ENCODE assay signal across 11 cellular contexts in the genomic region with DNA sequence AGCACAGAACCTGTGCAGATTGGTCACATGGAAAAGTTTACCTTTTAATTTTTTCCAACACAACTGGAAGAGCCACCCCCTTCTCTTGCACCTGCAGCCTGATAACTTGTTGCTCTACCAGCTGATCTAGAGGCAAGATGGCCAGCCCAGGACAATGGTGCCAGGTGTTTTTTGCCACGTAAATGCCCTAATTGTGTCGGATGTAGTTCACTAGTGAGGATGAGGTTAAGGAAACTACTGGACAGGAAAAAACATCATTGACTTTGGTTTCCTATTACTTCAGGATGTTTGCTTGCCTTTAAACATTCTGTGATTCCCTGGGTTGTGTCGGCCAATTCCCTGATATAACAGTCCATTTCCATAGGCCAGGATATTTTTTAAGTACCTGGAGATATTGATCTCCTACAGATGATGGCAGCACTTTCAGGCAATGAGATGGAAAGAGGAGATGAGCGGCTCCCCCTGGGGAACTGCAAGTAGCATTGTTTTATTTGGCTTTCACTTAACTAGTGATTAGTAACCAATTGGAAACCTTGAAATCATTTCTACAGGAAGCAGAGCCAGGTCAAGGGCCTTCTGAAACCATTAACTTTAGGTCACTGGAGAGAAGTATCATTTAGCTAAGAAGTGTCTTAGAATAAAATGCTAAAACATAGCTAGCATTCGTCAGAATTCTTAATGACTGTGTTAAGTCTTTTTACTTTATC.
DNase-seq lines count a peak whose midpoint lies in the region; ATAC-seq, FAIRE-seq and TF ChIP-seq lines count a peak whose summit lies in the region.
"Had no signal": no experiment of that assay in that cellular context is flagged by ENCODE, and none has a peak within 500 bp of the region (broad histone marks: within the 10 kb centered on the region; RNA-seq: fewer than 3 reads in every experiment).

No MANE protein-coding gene starts in this region.

- POLR2A ChIA-PET in MCF 10A (lab: Yijun Ruan, JAX) = interaction anchor here (1.0 to 2.8 kb wide), 2 partner anchors 18 to 26 kb away, joined by 4 to 14 read pairs; no protein-coding TSS in a partner anchor

- FAIRE-seq in GM12891 (lab: Jason Lieb, UNC) = no peak
- no peak for FAIRE-seq in urothelium cell line (lab: Jason Lieb, UNC)

- WGBS in mammary epithelial cell (ENCODE audit: low coverage, missing lambda C conversion rate) = 98% methylated on average over 5 of the region's 5 CpGs

- CTCF ChIA-PET in MCF 10A (lab: Yijun Ruan, JAX) (interaction anchor here (0.7 to 1.3 kb wide), 4 partner anchors 13 to 104 kb away, joined by 3 to 6 read pairs (median 4); no protein-coding TSS in a partner anchor), mammary epithelial cell (lab: Charles Lee; ENCODE audit: low non-redundant PET) (no interaction called here)

- no peak overlapping the region for H3K4me3 ChIP-seq in mammary epithelial cell (replicated peaks in 1 of 3; ENCODE audit: insufficient read depth in 1 of 3, low read depth in 2 of 3, low read length in 3 of 3)
- H3K4me3 ChIP-seq: gastroesophageal sphincter had no signal

- H3K36me3 ChIP-seq in mammary epithelial cell (ENCODE audit: insufficient read depth, low read length) = no peaks in the 10 kb centered on the region
- H3K36me3 ChIP-seq: gastroesophageal sphincter had no signal

- intact Hi-C loops in MCF 10A (cut with micrococcal nuclease) (no loop called here), mammary epithelial cell (cut with micrococcal nuclease) (no loop called here)

- TF ChIP-seq CTCF in MCF 10A (IDR thresholded peaks at IDR 0.05; ENCODE audit: unreplicated experiment) (no peak), mammary epithelial cell (conservative IDR thresholded peaks at IDR 0.05 in 1 of 2, IDR thresholded peaks at IDR 0.05 in 1 of 2; ENCODE audit: extremely low read depth in 1 of 2, insufficient read depth in 1 of 2, low read depth in 1 of 2, low read length in 2 of 2) (peak in 1 of 2 donors; percentile 48), LNCAP (IDR thresholded peaks at IDR 0.05) (peak; percentile 46; the same call in 1 of the 2 replicates), endothelial cell (IDR thresholded peaks at IDR 0.05; ENCODE audit: unreplicated experiment) (no peak)

- BruUV-seq in MCF 10A (replicated peaks; lab: Mats Ljungman, UMichigan) = no TSS peak
- BruUV-seq in mammary epithelial cell (replicated peaks; lab: Mats Ljungman, UMichigan) = no TSS peak

- H3K4me2 ChIP-seq in mammary epithelial cell (ENCODE audit: insufficient read depth, low read depth, low read length) = no peak overlapping the region

- H3K4me3 Mint-ChIP-seq in MCF 10A (ENCODE audit: unreplicated experiment) (no peak overlapping the region), endothelial cell (ENCODE audit: unreplicated experiment) (no peak overlapping the region)
- H3K4me3 Mint-ChIP-seq: activated T-helper 17 cell treated with anti-CD3 and anti-CD28 coated beads, Interleukin-2, amount 50 U/mL, for 72 hours had no signal

- no peak overlapping the region for H3K9ac ChIP-seq in mammary epithelial cell (ENCODE audit: insufficient read depth, low read length)

- peaks cover 47% of the 10 kb centered on the region for H3K4me1 Mint-ChIP-seq in MCF 10A (ENCODE audit: insufficient read depth, unreplicated experiment)
- peaks cover 44% of the 10 kb centered on the region for H3K4me1 Mint-ChIP-seq in endothelial cell (ENCODE audit: unreplicated experiment)
- H3K4me1 Mint-ChIP-seq: activated T-helper 17 cell treated with anti-CD3 and anti-CD28 coated beads, Interleukin-2, amount 50 U/mL, for 72 hours had no signal

- H3K9me3 Mint-ChIP-seq in MCF 10A (ENCODE audit: unreplicated experiment) (no peaks in the 10 kb centered on the region), endothelial cell (ENCODE audit: unreplicated experiment) (no peaks in the 10 kb centered on the region)
- H3K9me3 Mint-ChIP-seq: activated T-helper 17 cell treated with anti-CD3 and anti-CD28 coated beads, Interleukin-2, amount 50 U/mL, for 72 hours had no signal

- no peaks in the 10 kb centered on the region for H3K9me3 ChIP-seq in mammary epithelial cell (replicated peaks; ENCODE audit: insufficient read depth, low read length)
- H3K9me3 ChIP-seq: gastroesophageal sphincter had no signal

- H3K36me3 Mint-ChIP-seq in MCF 10A (ENCODE audit: insufficient read depth, unreplicated experiment) = peaks cover 6% of the 10 kb centered on the region
- H3K36me3 Mint-ChIP-seq in endothelial cell (ENCODE audit: low read depth, unreplicated experiment) = no peaks in the 10 kb centered on the region

- no peak overlapping the region for H2AFZ ChIP-seq in mammary epithelial cell (ENCODE audit: low read depth, low read length)

- in situ Hi-C loops in mammary epithelial cell (cut with MboI; ENCODE audit: low sequenced_read_pairs in 2 of 2) = no loop called here

- no peaks in the 10 kb centered on the region for H3K27me3 ChIP-seq in mammary epithelial cell (ENCODE audit: insufficient read depth, low read length)
- H3K27me3 ChIP-seq: gastroesophageal sphincter had no signal

- DNase-seq in MCF 10A (ENCODE audit: unreplicated experiment) (peak; percentile 38), mammary epithelial cell (no peak), endothelial cell (ENCODE audit: low spot score) (peak; percentile 16), GM12891 (ENCODE audit: insufficient read length, low spot score) (no peak), urothelium cell line (ENCODE audit: low spot score) (no peak), Kasumi-1 (lab: John Stamatoyannopoulos, UW) (no peak)
- DNase-seq: AML-193 had no signal

- TF ChIP-seq POLR2A in GM12891 (IDR thresholded peaks at IDR 0.05; ENCODE audit: low read depth, low read length) = no peak

- dilution Hi-C loops in mammary epithelial cell (cut with HindIII; ENCODE audit: low sequenced_read_pairs) = no loop called here

- no peaks in the 10 kb centered on the region for H4K20me1 ChIP-seq in mammary epithelial cell (ENCODE audit: insufficient read depth, low read length)

- H3K27ac Mint-ChIP-seq in MCF 10A (ENCODE audit: low read depth, unreplicated experiment) (peak overlapping the region; percentile 68), endothelial cell (ENCODE audit: unreplicated experiment) (peak overlapping the region; percentile 57)
- H3K27ac Mint-ChIP-seq: activated T-helper 17 cell treated with anti-CD3 and anti-CD28 coated beads, Interleukin-2, amount 50 U/mL, for 72 hours had no signal

- H3K27me3 Mint-ChIP-seq in MCF 10A (ENCODE audit: insufficient read depth, unreplicated experiment) (no peaks in the 10 kb centered on the region), endothelial cell (ENCODE audit: unreplicated experiment) (peaks cover 6% of the 10 kb centered on the region)
- H3K27me3 Mint-ChIP-seq: activated T-helper 17 cell treated with anti-CD3 and anti-CD28 coated beads, Interleukin-2, amount 50 U/mL, for 72 hours had no signal

- no peak for ATAC-seq in SK-N-SH treated with all-trans-retinoic acid at 6 μM for 48 hours
- ATAC-seq: activated T-helper 17 cell treated with anti-CD3 and anti-CD28 coated beads, Interleukin-2, amount 50 U/mL, for 72 hours; gastroesophageal sphincter had no signal

- H3K4me1 ChIP-seq in mammary epithelial cell (ENCODE audit: insufficient read depth, low read length) = peaks cover 48% of the 10 kb centered on the region
- H3K4me1 ChIP-seq: gastroesophageal sphincter had no signal

- peaks cover 89% of the 10 kb centered on the region for H3K79me2 ChIP-seq in mammary epithelial cell (ENCODE audit: insufficient read depth, low read length)

- H3K27ac ChIP-seq in mammary epithelial cell (ENCODE audit: insufficient read depth, low read depth, low read length) = no peak overlapping the region
- H3K27ac ChIP-seq: gastroesophageal sphincter had no signal

TF ChIP-seq in GM12891, 5 proteins besides CTCF, POLR2A, EP300 and RAD21:
- TF ChIP-seq SPI1 (IDR thresholded peaks at IDR 0.05; ENCODE audit: low read depth, low read length) (no peak), TAF1 (IDR thresholded peaks at IDR 0.05; ENCODE audit: low read depth, low read length) (no peak), POU2F2 (IDR thresholded peaks at IDR 0.05; ENCODE audit: low read depth, low read length) (no peak), POLR2AphosphoS5 (IDR thresholded peaks at IDR 0.05; ENCODE audit: low read depth, low read length) (no peak), PAX5 (IDR thresholded peaks at IDR 0.05; ENCODE audit: insufficient read depth, low read length, severe bottlenecking) (no peak)
TF ChIP-seq in GM12891: peak in this region for 0.

TF ChIP-seq in SK-N-SH treated with all-trans-retinoic acid at 6 μM for 48 hours, 23 proteins besides CTCF, POLR2A, EP300 and RAD21:
- no peak for TF ChIP-seq ZNF8 (CRISPR knock-in tag; IDR thresholded peaks at IDR 0.05)
- TF ChIP-seq ISL1 (CRISPR knock-in tag; IDR thresholded peaks at IDR 0.05) = no peak
- TF ChIP-seq ESRRG (CRISPR knock-in tag; IDR thresholded peaks at IDR 0.05) = no peak
- no peak for TF ChIP-seq BACH2 (CRISPR knock-in tag; IDR thresholded peaks at IDR 0.05; ENCODE audit: borderline replicate concordance)
- TF ChIP-seq GLIS3 (CRISPR knock-in tag; IDR thresholded peaks at IDR 0.05) = no peak
- TF ChIP-seq ZFP30 (CRISPR knock-in tag; IDR thresholded peaks at IDR 0.05) = no peak
- no peak for TF ChIP-seq TCF4 (CRISPR knock-in tag; IDR thresholded peaks at IDR 0.05; ENCODE audit: borderline replicate concordance)
- no peak for TF ChIP-seq ZC3H10 (CRISPR knock-in tag; IDR thresholded peaks at IDR 0.05)
TF ChIP-seq in SK-N-SH treated with all-trans-retinoic acid at 6 μM for 48 hours: peak in this region for 0.

Comparison
In these comparisons a context has a peak if more than half of its experiments do, and no peak if none do; other contexts are left out.
1. DNase-seq: peak in MCF 10A (single experiment) and endothelial cell (single experiment); none in mammary epithelial cell (single experiment), GM12891 (single experiment), urothelium cell line (single experiment) and Kasumi-1 (0 of 2).